9 cellular contexts compared by ENCODE assay signal in the genomic region with DNA sequence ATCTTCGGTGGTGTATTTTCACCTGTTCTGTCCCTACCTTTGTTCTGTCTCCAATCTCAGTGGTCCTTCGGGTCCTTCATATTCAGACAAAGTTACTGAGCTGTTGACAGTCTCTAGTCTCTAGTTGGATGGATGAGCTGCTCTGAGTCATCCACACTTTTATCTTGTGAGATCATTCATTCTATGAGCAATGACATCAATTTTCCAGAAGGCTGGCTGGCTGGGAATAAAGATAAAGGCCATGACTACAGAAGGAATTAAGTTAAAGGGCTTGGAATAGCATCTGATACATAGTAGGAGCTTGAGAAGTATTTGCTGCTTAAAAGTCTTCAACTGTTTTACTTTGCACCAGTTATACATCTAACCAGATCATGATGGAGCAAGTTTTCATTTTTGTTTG. TPM values are rescaled to one million over a fixed set of nuclear protein-coding genes. Genes with fewer than 3 reads are reported as not detected.
DNase-seq lines count a peak whose midpoint lies in the region; ATAC-seq and TF ChIP-seq lines count a peak whose summit lies in the region.
"Had no signal": no experiment of that assay in that cellular context is flagged by ENCODE, and none has a peak within 500 bp of the region (broad histone marks: within the 10 kb centered on the region; RNA-seq: fewer than 3 reads in every experiment).

No MANE protein-coding gene starts in this region.

- peak overlapping the region; percentile 96 for H3K27ac Mint-ChIP-seq in progenitor cell of endocrine pancreas

- H3K9ac ChIP-seq in NT2/D1 (ENCODE audit: insufficient read length, low read depth), result no peak overlapping the region

- peaks cover 32% of the 10 kb centered on the region for H3K4me1 Mint-ChIP-seq in progenitor cell of endocrine pancreas (ENCODE audit: low read depth)

- no peak for TF ChIP-seq CTCF in progenitor cell of endocrine pancreas (IDR thresholded peaks at IDR 0.05; ENCODE audit: unreplicated experiment)

- no peak for TF ChIP-seq POLR2A in erythroblast (IDR thresholded peaks at IDR 0.05; ENCODE audit: low read length)

- no peak for ATAC-seq in GM18520 (IDR thresholded peaks at IDR 0.05; ENCODE audit: unreplicated experiment)
- ATAC-seq: sciatic nerve had no signal

- H3K4me1 ChIP-seq in NT2/D1 (ENCODE audit: insufficient read depth, insufficient read length), result no peaks in the 10 kb centered on the region

- no peaks in the 10 kb centered on the region for H3K9me3 ChIP-seq in NT2/D1 (ENCODE audit: insufficient read depth, low read length)

- H3K27me3 Mint-ChIP-seq in progenitor cell of endocrine pancreas, result no peaks in the 10 kb centered on the region

- no peak overlapping the region for H3K4me3 ChIP-seq in NT2/D1 (ENCODE audit: insufficient read length, low read depth)

- H3K4me3 Mint-ChIP-seq in progenitor cell of endocrine pancreas (ENCODE audit: low read depth), result peak overlapping the region; percentile 65

- H3K36me3 Mint-ChIP-seq in progenitor cell of endocrine pancreas (ENCODE audit: insufficient read depth), result peaks cover 2% of the 10 kb centered on the region

- no peaks in the 10 kb centered on the region for H3K27me3 ChIP-seq in NT2/D1 (ENCODE audit: insufficient read depth, insufficient read length)

- no peaks in the 10 kb centered on the region for H3K36me3 ChIP-seq in NT2/D1 (ENCODE audit: insufficient read depth, insufficient read length, low read length)

- no peaks in the 10 kb centered on the region for H3K9me3 Mint-ChIP-seq in progenitor cell of endocrine pancreas (ENCODE audit: low read depth)

- peak; percentile 69 for DNase-seq in GM03348 (ENCODE audit: low spot score)
- peak; percentile 22 for DNase-seq in NT2/D1 (ENCODE audit: low read depth, low spot score)
- DNase-seq in erythroblast (lab: John Stamatoyannopoulos, UW), result peak; percentile 62 to 78
- DNase-seq in progenitor cell of endocrine pancreas (ENCODE audit: low spot score, unreplicated experiment), result no peak
- DNase-seq in activated CD8-positive, alpha-beta memory T cell treated with anti-CD3 and anti-CD28 coated beads for 24 hours, result no peak
- DNase-seq in cerebellar cortex (ENCODE audit: low spot score), result no peak
- DNase-seq: activated CD4-positive, alpha-beta T cell treated with anti-CD3 and anti-CD28 coated beads, Interleukin-2, amount 50 U/mL, for 4 hours had no signal

RNA-seq across cellular contexts. Expression of a gene that starts 43.1 kb away (rescaled TPM):
- 173 and 181 TPM in 2 replicates for total RNA-seq in progenitor cell of endocrine pancreas

Comparison
In these comparisons a context has a peak if more than half of its experiments do, and no peak if none do; other contexts are left out.
1. DNase-seq: peak in GM03348 (single experiment), NT2/D1 (single experiment) and erythroblast (2 of 2); none in progenitor cell of endocrine pancreas (single experiment), activated CD8-positive, alpha-beta memory T cell treated with anti-CD3 and anti-CD28 coated beads for 24 hours (single experiment) and cerebellar cortex (single experiment).